Comparison of ENCODE assay signal across 8 cellular contexts in the genomic region with DNA sequence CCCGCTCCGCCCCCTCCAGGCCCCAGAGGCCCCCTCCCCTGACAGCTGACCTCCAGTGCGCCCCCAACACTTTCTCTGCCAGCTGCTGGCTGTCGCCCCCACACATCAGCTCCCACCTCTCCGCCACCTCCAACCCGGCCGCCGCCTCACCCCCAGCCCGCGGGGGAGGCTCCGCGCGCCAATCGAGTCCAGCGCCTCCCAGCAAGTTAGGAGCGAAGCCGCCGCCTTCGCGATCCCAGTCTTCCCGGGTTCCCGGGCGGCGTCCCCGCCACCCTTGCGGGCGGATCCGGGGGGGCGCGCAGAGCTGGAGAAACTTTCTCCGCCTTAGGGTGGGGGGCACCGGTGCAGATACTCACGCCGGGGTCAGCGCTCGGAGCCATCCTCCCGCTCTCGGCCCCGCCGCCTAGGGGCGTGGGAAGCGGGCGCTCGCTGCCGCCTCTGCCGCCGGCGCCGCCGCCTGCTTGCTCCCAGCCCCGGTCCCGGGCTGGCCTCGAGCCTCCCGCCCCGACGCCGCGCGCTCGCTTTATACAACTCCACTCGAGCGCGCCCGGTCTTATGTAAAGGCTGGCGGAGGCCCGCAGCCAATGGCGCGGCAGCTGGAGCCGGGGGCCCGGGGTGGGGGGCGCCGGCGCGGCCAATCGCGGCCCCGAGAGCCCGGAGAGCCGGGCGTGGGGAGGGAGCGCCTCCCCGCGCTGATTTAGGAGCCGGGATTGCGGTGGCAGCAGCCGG. TPM values are rescaled to one million over a fixed set of nuclear protein-coding genes. Genes with fewer than 3 reads are reported as not detected.
DNase-seq lines count a peak whose midpoint lies in the region; ATAC-seq and TF ChIP-seq lines count a peak whose summit lies in the region.

A gene with protein sequence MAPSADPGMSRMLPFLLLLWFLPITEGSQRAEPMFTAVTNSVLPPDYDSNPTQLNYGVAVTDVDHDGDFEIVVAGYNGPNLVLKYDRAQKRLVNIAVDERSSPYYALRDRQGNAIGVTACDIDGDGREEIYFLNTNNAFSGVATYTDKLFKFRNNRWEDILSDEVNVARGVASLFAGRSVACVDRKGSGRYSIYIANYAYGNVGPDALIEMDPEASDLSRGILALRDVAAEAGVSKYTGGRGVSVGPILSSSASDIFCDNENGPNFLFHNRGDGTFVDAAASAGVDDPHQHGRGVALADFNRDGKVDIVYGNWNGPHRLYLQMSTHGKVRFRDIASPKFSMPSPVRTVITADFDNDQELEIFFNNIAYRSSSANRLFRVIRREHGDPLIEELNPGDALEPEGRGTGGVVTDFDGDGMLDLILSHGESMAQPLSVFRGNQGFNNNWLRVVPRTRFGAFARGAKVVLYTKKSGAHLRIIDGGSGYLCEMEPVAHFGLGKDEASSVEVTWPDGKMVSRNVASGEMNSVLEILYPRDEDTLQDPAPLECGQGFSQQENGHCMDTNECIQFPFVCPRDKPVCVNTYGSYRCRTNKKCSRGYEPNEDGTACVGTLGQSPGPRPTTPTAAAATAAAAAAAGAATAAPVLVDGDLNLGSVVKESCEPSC (minus strand): TSS at position 529 of the 729 bp plus-strand sequence. CDS start 149 bp downstream, at position 380.

- H3K27ac Mint-ChIP-seq in chondrocyte (ENCODE audit: unreplicated experiment) = no peak within 1 kb of the TSS

- peaks cover 3 to 26% (median 16%) of the 10 kb centered on the region in 10 experiments; a peak in 17 of 20 replicates for H3K4me1 ChIP-seq in BLaER1 treated with 17β-estradiol and CSF1 and Interleukin-3, amounts not matched to agents 10 nM and 100 nM
- peaks cover 21% of the 10 kb centered on the region for H3K4me1 ChIP-seq in suprapubic skin

- H3K27me3 Mint-ChIP-seq in chondrocyte (ENCODE audit: low read depth) = peaks cover 80% of the 10 kb centered on the region

- H3K27me3 ChIP-seq in BLaER1 treated with 17β-estradiol and CSF1 and Interleukin-3, amounts not matched to agents 10 nM and 100 nM = peaks cover 56 to 77% (median 63%) of the 10 kb centered on the region in 11 experiments
- H3K27me3 ChIP-seq in suprapubic skin = peaks cover 77% of the 10 kb centered on the region

- H3K9ac ChIP-seq in BLaER1 treated with 17β-estradiol and CSF1 and Interleukin-3, amounts not matched to agents 10 nM and 100 nM = peak within 1 kb of the TSS in 5 of 11 experiments; percentile 11 to 32 (median 19); a peak in 7 of 22 replicates

- intact Hi-C loops in lower leg skin (cut with DNase I; ENCODE audit: low total_unique reads) = no loop called here

- H3K27ac ChIP-seq in BLaER1 treated with 17β-estradiol and CSF1 and Interleukin-3, amounts not matched to agents 10 nM and 100 nM = no peak within 1 kb of the TSS
- no peak within 1 kb of the TSS for H3K27ac ChIP-seq in suprapubic skin

- no peaks in the 10 kb centered on the region for H3K36me3 Mint-ChIP-seq in chondrocyte (ENCODE audit: low read depth)

- TF ChIP-seq CTCF in chondrocyte (IDR thresholded peaks at IDR 0.05) = peak; percentile 15
- no peak for TF ChIP-seq CTCF in lower leg skin (IDR thresholded peaks at IDR 0.05)
- no peak for TF ChIP-seq CTCF in suprapubic skin (IDR thresholded peaks at IDR 0.05)

- H3K4me3 ChIP-seq in BLaER1 treated with 17β-estradiol and CSF1 and Interleukin-3, amounts not matched to agents 10 nM and 100 nM = peak within 1 kb of the TSS; percentile 43 to 68 (median 57)
- H3K4me3 ChIP-seq in lower leg skin (ENCODE audit: low read depth, poor library complexity, severe bottlenecking) (no peak within 1 kb of the TSS), suprapubic skin (peak within 1 kb of the TSS; percentile 48)

- H3K36me3 ChIP-seq in BLaER1 treated with 17β-estradiol and CSF1 and Interleukin-3, amounts not matched to agents 10 nM and 100 nM = no peaks in the 10 kb centered on the region
- H3K36me3 ChIP-seq in suprapubic skin = no peaks in the 10 kb centered on the region

- DNase-seq in NCI-H128 (lab: John Stamatoyannopoulos, UW; ENCODE audit: unreplicated experiment) (peak; percentile 56), chondrocyte (ENCODE audit: low spot score) (no peak), lower leg skin (ENCODE audit: low spot score in 2 of 2) (peak; percentile 24 to 91), suprapubic skin (ENCODE audit: low spot score in 2 of 2) (no peak), T-helper 9 cell (no peak), cortex of kidney (lab: John Stamatoyannopoulos, UW) (no peak)

- no peak for TF ChIP-seq POLR2A in lower leg skin (IDR thresholded peaks at IDR 0.05)
- no peak for TF ChIP-seq POLR2A in suprapubic skin (IDR thresholded peaks at IDR 0.05)

- peak within 1 kb of the TSS; percentile 69 to 88 (median 82) for H3K4me2 ChIP-seq in BLaER1 treated with 17β-estradiol and CSF1 and Interleukin-3, amounts not matched to agents 10 nM and 100 nM

- ATAC-seq in HG03432 (IDR thresholded peaks at IDR 0.05; ENCODE audit: unreplicated experiment) = no peak

- TF ChIP-seq EP300 in suprapubic skin (IDR thresholded peaks at IDR 0.05) = no peak

- no peaks in the 10 kb centered on the region for H3K9me3 Mint-ChIP-seq in chondrocyte (ENCODE audit: low read depth)

- peaks cover 0 to 10% (median 0%) of the 10 kb centered on the region in 11 experiments; a peak in 3 of 22 replicates for H4K20me1 ChIP-seq in BLaER1 treated with 17β-estradiol and CSF1 and Interleukin-3, amounts not matched to agents 10 nM and 100 nM

- H3K9me3 ChIP-seq in BLaER1 treated with 17β-estradiol and CSF1 and Interleukin-3, amounts not matched to agents 10 nM and 100 nM (replicated peaks in 1 of 11) = peaks cover 0 to 19% (median 5%) of the 10 kb centered on the region in 11 experiments; a peak in 7 of 22 replicates
- no peaks in the 10 kb centered on the region for H3K9me3 ChIP-seq in suprapubic skin

- H3K4me3 Mint-ChIP-seq in chondrocyte (ENCODE audit: unreplicated experiment) = peak within 1 kb of the TSS; percentile 35

- peaks cover 3% of the 10 kb centered on the region for H3K4me1 Mint-ChIP-seq in chondrocyte (ENCODE audit: low read depth)

- 1% methylated on average over 18 to 50 of the region's 86 CpGs for WGBS in lower leg skin, 2 donors
- WGBS in suprapubic skin = under 1% methylated on average over 33 of the region's 86 CpGs

RNA-seq across cellular contexts. Expression of the gene that starts here (rescaled TPM):
- total RNA-seq in chondrocyte = 0.18 to 0.37 TPM in 2 of 3 replicates, not detected in the other
- total RNA-seq in lower leg skin = 1 to 10 TPM; 1.4 to 3.5 (median 2.3) TPM
- 1 to 10 TPM; 1.3 to 5.1 (median 2.2) TPM for total RNA-seq in suprapubic skin

Comparison
In these comparisons a context has a peak if more than half of its experiments do, and no peak if none do; other contexts are left out.
1. DNase-seq: peak in NCI-H128 (single experiment) and lower leg skin (2 of 2); none in chondrocyte (single experiment), suprapubic skin (0 of 2), T-helper 9 cell (single experiment) and cortex of kidney (single experiment).